ENCODE assay signal across 26 cellular contexts in genomic region chr10:68499544-68499943, GRCh38.
"Had no signal": no experiment of that assay in that cellular context is flagged by ENCODE, and none has a peak within 500 bp of the region (broad histone marks: within the 10 kb centered on the region; RNA-seq: fewer than 3 reads in every experiment).

No MANE protein-coding gene starts in this region.

- H3K27me3 Mint-ChIP-seq: naive B cell had no signal

- H3K4me1 Mint-ChIP-seq: mesothelial cell of epicardium, naive B cell had no signal

- H3K4me1 ChIP-seq: esophagus squamous epithelium, gastrocnemius medialis, heart right ventricle, lower lobe of right lung had no signal

- DNase-seq: dermis blood vessel endothelial cell; dorsolateral prefrontal cortex; effector CD4-positive, alpha-beta T cell; effector memory CD4-positive, alpha-beta T cell; erythroblast; esophagus squamous epithelium; foreskin fibroblast; foreskin melanocyte; gastrocnemius medialis; glutamatergic neuron; heart right ventricle; hippocampal formation; left cardiac atrium; left ventricle myocardium superior; lower lobe of right lung; mesenchymal stem cell; mucosa of descending colon; naive B cell had no signal

- H3K9me3 Mint-ChIP-seq: mesothelial cell of epicardium, naive B cell had no signal

- FAIRE-seq: colon, endometrium, islet of Langerhans, keratinocyte had no signal

- H3K27me3 ChIP-seq: dorsolateral prefrontal cortex, esophagus squamous epithelium, gastrocnemius medialis, heart right ventricle had no signal

- H3K27ac ChIP-seq: coronary artery, dorsolateral prefrontal cortex, epithelial cell of prostate, esophagus squamous epithelium, gastrocnemius medialis, heart right ventricle, lower lobe of right lung had no signal

- ATAC-seq: esophagus mucosa, gastrocnemius medialis, left cardiac atrium, left ventricle myocardium superior, lower lobe of right lung, mucosa of descending colon had no signal

- H3K4me3 ChIP-seq: coronary artery, dorsolateral prefrontal cortex, esophagus squamous epithelium, gastrocnemius medialis, heart right ventricle, lower lobe of right lung, mucosa of descending colon had no signal

- H3K4me3 Mint-ChIP-seq: mesothelial cell of epicardium, naive B cell had no signal

- H3K27ac Mint-ChIP-seq: mesothelial cell of epicardium had no signal

- H3K9me3 ChIP-seq: esophagus squamous epithelium, gastrocnemius medialis, heart right ventricle, lower lobe of right lung, mucosa of descending colon had no signal
